In genomic region chr12:70249903-70250302, GRCh38 we compare ENCODE assay signal across 1 cellular context.
TF ChIP-seq lines count a peak whose summit lies in the region.

No MANE protein-coding gene starts in this region.

TF ChIP-seq in HEK293, 187 proteins besides CTCF, POLR2A, EP300 and RAD21 (continued from another document):
- TF ChIP-seq ZNF488 (tag by site-specific recombination; IDR thresholded peaks at IDR 0.05): no peak
- no peak for TF ChIP-seq ZBTB7A (tag by site-specific recombination; IDR thresholded peaks at IDR 0.05; ENCODE audit: low read depth)
- peak; percentile 81 for TF ChIP-seq PRDM6 (tag by site-specific recombination; IDR thresholded peaks at IDR 0.05)
- TF ChIP-seq ZEB2 (tag by site-specific recombination; IDR thresholded peaks at IDR 0.05): peak; percentile 40; the same call in 1 of the 2 replicates
- TF ChIP-seq MYNN (tag by site-specific recombination; IDR thresholded peaks at IDR 0.05; ENCODE audit: borderline replicate concordance): no peak
- TF ChIP-seq ZBTB8A (tag by site-specific recombination; IDR thresholded peaks at IDR 0.05): no peak
- 0 out of 2 replicates have a peak, but pooled peaks have one; percentile 27 for TF ChIP-seq ZNF362 (tag by site-specific recombination; IDR thresholded peaks at IDR 0.05)
- TF ChIP-seq ZNF18 (tag by site-specific recombination; IDR thresholded peaks at IDR 0.05): no peak
- TF ChIP-seq ZNF121 (tag by site-specific recombination; IDR thresholded peaks at IDR 0.05): no peak
- no peak for TF ChIP-seq ZNF558 (tag by site-specific recombination; IDR thresholded peaks at IDR 0.05)
- no peak for TF ChIP-seq ZNF692 (tag by site-specific recombination; IDR thresholded peaks at IDR 0.05)
- TF ChIP-seq WT1 (tag by site-specific recombination; IDR thresholded peaks at IDR 0.05): no peak
- no peak for TF ChIP-seq ZNF23 (tag by site-specific recombination; IDR thresholded peaks at IDR 0.05; ENCODE audit: borderline replicate concordance)
